ENCODE assay signal across 8 cellular contexts in genomic region chr17:82231562-82232321, GRCh38. TPM values are rescaled to one million over a fixed set of nuclear protein-coding genes. Genes with fewer than 3 reads are reported as not detected.
A peak's percentile ranks its signal among the peaks of the same experiment; 100 is the strongest.
DNase-seq lines count a peak whose midpoint lies in the region; ATAC-seq, FAIRE-seq and TF ChIP-seq lines count a peak whose summit lies in the region.

No MANE protein-coding gene starts in this region.

- peak overlapping the region; percentile 38 to 49 for H3K4me3 ChIP-seq in kidney (ENCODE audit: low read length in 2 of 2)

- POLR2A ChIA-PET in MCF 10A (lab: Yijun Ruan, JAX): interaction anchor here (0.7 to 4.5 kb wide), 5 partner anchors 10 to 298 kb away, joined by 3 to 66 read pairs (median 9); no protein-coding TSS in a partner anchor

- H3K27ac Mint-ChIP-seq in MCF 10A (ENCODE audit: low read depth, unreplicated experiment): no peak overlapping the region
- no peak overlapping the region for H3K27ac Mint-ChIP-seq in stimulated activated memory B cell treated with anti-CD40 and anti-IgM and Interleukin-4, amounts not matched to agents 10 μg/mL and 1 μg/mL and 100 μg/mL, for 72 hours

- CTCF ChIA-PET in MCF 10A (lab: Yijun Ruan, JAX): interaction anchor here (0.6 kb wide), 1 partner anchor 1102 kb away, joined by 3 read pairs; no protein-coding TSS in a partner anchor

- peak overlapping the region; percentile 85 to 86 for H3K27ac ChIP-seq in kidney (ENCODE audit: low read depth in 2 of 2, low read length in 2 of 2)

- peak overlapping the region; percentile 9 to 34 for H3K9ac ChIP-seq in kidney (ENCODE audit: low read length in 2 of 2)

- no peaks in the 10 kb centered on the region for H3K9me3 Mint-ChIP-seq in MCF 10A (ENCODE audit: unreplicated experiment)
- no peaks in the 10 kb centered on the region for H3K9me3 Mint-ChIP-seq in stimulated activated memory B cell treated with anti-CD40 and anti-IgM and Interleukin-4, amounts not matched to agents 10 μg/mL and 1 μg/mL and 100 μg/mL, for 72 hours

- no peaks in the 10 kb centered on the region for H3K27me3 Mint-ChIP-seq in MCF 10A (ENCODE audit: insufficient read depth, unreplicated experiment)
- H3K27me3 Mint-ChIP-seq in stimulated activated memory B cell treated with anti-CD40 and anti-IgM and Interleukin-4, amounts not matched to agents 10 μg/mL and 1 μg/mL and 100 μg/mL, for 72 hours: no peaks in the 10 kb centered on the region

- peaks cover 38% of the 10 kb centered on the region for H3K36me3 Mint-ChIP-seq in MCF 10A (ENCODE audit: insufficient read depth, unreplicated experiment)
- no peaks in the 10 kb centered on the region for H3K36me3 Mint-ChIP-seq in stimulated activated memory B cell treated with anti-CD40 and anti-IgM and Interleukin-4, amounts not matched to agents 10 μg/mL and 1 μg/mL and 100 μg/mL, for 72 hours

- no peaks in the 10 kb centered on the region for H3K36me3 ChIP-seq in kidney (ENCODE audit: control insufficient read depth in 1 of 2, insufficient read depth in 2 of 2, low read length in 2 of 2)

- intact Hi-C loops in MCF 10A (cut with micrococcal nuclease) (no loop called here), kidney (cut with DNase I) (loop anchor here (10.0 kb wide), 1 partner anchor 93 kb away; no protein-coding TSS in a partner anchor)

- H3K9me3 ChIP-seq in kidney (ENCODE audit: control insufficient read depth in 1 of 2, low read length in 2 of 2): no peaks in the 10 kb centered on the region

- no TSS peak for BruUV-seq in MCF 10A (replicated peaks; lab: Mats Ljungman, UMichigan)

- H3K4me3 Mint-ChIP-seq in MCF 10A (ENCODE audit: unreplicated experiment): peak overlapping the region; percentile 84
- peak overlapping the region; percentile 70 for H3K4me3 Mint-ChIP-seq in stimulated activated memory B cell treated with anti-CD40 and anti-IgM and Interleukin-4, amounts not matched to agents 10 μg/mL and 1 μg/mL and 100 μg/mL, for 72 hours

- peak; percentile 1 for ATAC-seq in stimulated activated memory B cell treated with anti-CD40 and anti-IgM and Interleukin-4, amounts not matched to agents 10 μg/mL and 1 μg/mL and 100 μg/mL, for 72 hours

- FAIRE-seq in kidney (lab: Jason Lieb, UNC): no peak

- TF ChIP-seq CTCF in MCF 10A (IDR thresholded peaks at IDR 0.05; ENCODE audit: unreplicated experiment) (no peak), kidney (IDR thresholded peaks at IDR 0.05; ENCODE audit: borderline replicate concordance, extremely low read depth, insufficient read depth) (no peak)

- DNase-seq in GDM1 (lab: John Stamatoyannopoulos, UW) (peak; percentile 51), LHCN-M2 (ENCODE audit: low read depth) (peak; percentile 57), MCF 10A (ENCODE audit: unreplicated experiment) (peak; percentile 83), kidney (peak; percentile 95), kidney glomerular epithelial cell (lab: John Stamatoyannopoulos, UW) (no peak), 8988T (no peak)
- no peak for DNase-seq in stimulated activated CD4-positive, alpha-beta T cell treated with anti-CD3 and anti-CD28 coated beads, Interleukin-1b, Interleukin-23, amount 100 ng/mL, for 48 hours

- H3K4me1 ChIP-seq in kidney (ENCODE audit: control insufficient read depth in 1 of 2, insufficient read depth in 1 of 2, low read depth in 1 of 2, low read length in 2 of 2): peaks cover 19 to 50% of the 10 kb centered on the region in 2 donors

- no peaks in the 10 kb centered on the region for H3K4me1 Mint-ChIP-seq in MCF 10A (ENCODE audit: insufficient read depth, unreplicated experiment)
- peaks cover 46% of the 10 kb centered on the region for H3K4me1 Mint-ChIP-seq in stimulated activated memory B cell treated with anti-CD40 and anti-IgM and Interleukin-4, amounts not matched to agents 10 μg/mL and 1 μg/mL and 100 μg/mL, for 72 hours

RNA-seq across cellular contexts. Expression of gene SLC16A3, which starts 2.9 kb away (rescaled TPM):
- total RNA-seq in LHCN-M2 (2014; rRNA removed): 497 and 711 TPM in 2 replicates
- 445 TPM for polyA plus RNA-seq in LHCN-M2 (2012)
- total RNA-seq in MCF 10A (2022): 268 and 350 TPM in 2 replicates
- 85.7 TPM for total RNA-seq in kidney
- polyA plus RNA-seq in kidney (ENCODE audit: insufficient read depth, low read depth, low replicate concordance): 28.8 TPM

RNA-seq across cellular contexts. Expression of gene CCDC57, which starts 19.1 kb away (rescaled TPM):
- total RNA-seq in LHCN-M2 (2014; rRNA removed) (11.0 and 13.5 TPM in 2 replicates), MCF 10A (2022) (86.8 and 87.3 TPM in 2 replicates), kidney (79.4 TPM)
- 8.0 TPM for polyA plus RNA-seq in LHCN-M2 (2012)
- polyA plus RNA-seq in kidney (ENCODE audit: insufficient read depth, low read depth, low replicate concordance): 46.7 TPM

RNA-seq across cellular contexts. Expression of gene CSNK1D, which starts 41.8 kb away (rescaled TPM):
- total RNA-seq in LHCN-M2 (2014; rRNA removed): 38.9 and 51.3 TPM in 2 replicates
- polyA plus RNA-seq in LHCN-M2 (2012): 98.1 TPM
- 191 and 193 TPM in 2 replicates for total RNA-seq in MCF 10A (2022)
- total RNA-seq in kidney: 160 TPM
- 69.7 TPM for polyA plus RNA-seq in kidney (ENCODE audit: insufficient read depth, low read depth, low replicate concordance)

Comparison
In these comparisons a context has a peak if more than half of its experiments do, and no peak if none do; other contexts are left out.
1. DNase-seq: peak in GDM1 (single experiment), LHCN-M2 (single experiment), MCF 10A (single experiment) and kidney (single experiment); none in kidney glomerular epithelial cell (single experiment), 8988T (single experiment) and stimulated activated CD4-positive, alpha-beta T cell treated with anti-CD3 and anti-CD28 coated beads, Interleukin-1b, Interleukin-23, amount 100 ng/mL, for 48 hours (single experiment).